Comparison of ENCODE assay signal across 8 cellular contexts in the genomic region with DNA sequence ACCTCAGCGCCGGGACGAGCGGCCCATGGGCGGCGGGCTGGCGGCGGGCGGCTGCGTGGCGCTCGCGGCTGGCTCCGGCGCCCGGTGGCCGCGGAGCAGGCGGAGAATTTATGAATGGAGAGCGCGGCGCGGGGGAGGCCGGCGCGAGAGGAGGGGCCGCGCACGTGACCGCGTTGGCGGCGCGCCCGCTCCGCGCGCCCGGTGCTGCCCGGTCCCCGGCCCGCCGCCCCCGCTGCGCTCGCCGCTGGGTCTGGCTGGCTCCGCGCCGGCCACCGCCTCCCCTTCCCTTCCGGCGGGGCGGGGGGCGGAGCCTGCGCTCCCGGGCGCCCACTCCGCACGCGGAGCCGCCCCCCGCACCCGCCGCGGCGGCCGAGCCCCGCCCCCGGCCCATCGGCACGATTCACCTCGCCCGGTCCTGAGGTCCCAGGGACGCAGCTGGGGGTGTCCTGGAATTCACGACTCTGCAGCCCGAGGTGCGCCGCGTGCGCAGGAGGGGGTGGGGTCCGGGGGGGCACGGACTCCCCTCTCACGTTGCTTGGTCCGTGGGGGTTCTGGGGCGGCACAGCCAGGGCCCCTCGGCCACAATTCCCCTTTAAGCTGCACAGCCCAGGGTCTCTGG. TPM values are rescaled to one million over a fixed set of nuclear protein-coding genes. Genes with fewer than 3 reads are reported as not detected.
DNase-seq lines count a peak whose midpoint lies in the region; ATAC-seq and TF ChIP-seq lines count a peak whose summit lies in the region.

A gene with protein sequence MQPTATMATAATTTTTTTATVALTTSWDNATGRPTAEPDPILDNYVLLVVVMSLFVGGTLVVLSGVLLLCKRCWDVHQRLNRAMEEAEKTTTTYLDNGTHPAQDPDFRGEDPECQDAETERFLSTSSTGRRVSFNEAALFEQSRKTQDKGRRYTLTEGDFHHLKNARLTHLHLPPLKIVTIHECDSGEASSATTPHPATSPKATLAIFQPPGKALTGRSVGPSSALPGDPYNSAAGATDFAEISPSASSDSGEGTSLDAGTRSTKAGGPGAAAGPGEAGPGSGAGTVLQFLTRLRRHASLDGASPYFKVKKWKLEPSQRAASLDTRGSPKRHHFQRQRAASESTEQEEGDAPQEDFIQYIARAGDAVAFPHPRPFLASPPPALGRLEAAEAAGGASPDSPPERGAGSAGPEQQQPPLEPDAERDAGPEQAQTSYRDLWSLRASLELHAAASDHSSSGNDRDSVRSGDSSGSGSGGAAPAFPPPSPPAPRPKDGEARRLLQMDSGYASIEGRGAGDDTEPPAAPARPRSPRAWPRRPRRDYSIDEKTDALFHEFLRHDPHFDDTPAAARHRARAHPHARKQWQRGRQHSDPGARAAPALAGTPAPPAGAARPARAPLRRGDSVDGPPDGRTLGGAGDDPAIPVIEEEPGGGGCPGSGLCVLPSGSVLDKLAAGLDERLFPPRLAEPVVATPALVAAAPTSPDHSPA (minus strand): TSS at position 252 of the 619 bp plus-strand sequence. CDS start 1,905 bp downstream, outside the sequence.

- TF ChIP-seq POLR2A in breast epithelium (IDR thresholded peaks at IDR 0.05), result no peak

- TF ChIP-seq CTCF in breast epithelium (IDR thresholded peaks at IDR 0.05) (no peak), left lung (IDR thresholded peaks at IDR 0.05) (no peak), tibial artery (IDR thresholded peaks at IDR 0.05) (no peak)

- H3K4me3 ChIP-seq in breast epithelium, result peak within 1 kb of the TSS; percentile 47 to 87 (median 64)
- H3K4me3 ChIP-seq in left lung, result peak within 1 kb of the TSS; percentile 40 to 46
- peak within 1 kb of the TSS; percentile 50 to 67 for H3K4me3 ChIP-seq in tibial artery

- H3K36me3 ChIP-seq in breast epithelium (no peaks in the 10 kb centered on the region), left lung (no peaks in the 10 kb centered on the region), tibial artery (no peaks in the 10 kb centered on the region)

- intact Hi-C loops in breast epithelium (cut with DNase I; ENCODE audit: low total_unique reads) (no loop called here), left lung (cut with DNase I) (no loop called here), tibial artery (cut with DNase I; ENCODE audit: low total_unique reads) (loop anchor here (5.0 kb wide), 1 partner anchor 254 kb away; the partner anchor contains the start of genes PCSK4 and REEP6)

- H3K27ac ChIP-seq in breast epithelium (peak within 1 kb of the TSS; percentile 93 to 97), left lung (no peak within 1 kb of the TSS), tibial artery (peak within 1 kb of the TSS; percentile 98 to 99)

- no peak for ATAC-seq in left lung

- DNase-seq in DMS53 (lab: John Stamatoyannopoulos, UW), result peak; percentile 60
- no peak for DNase-seq in DMS53 treated with DMSO at 0.1 percent for 48 hours (lab: John Stamatoyannopoulos, UW; ENCODE audit: unreplicated experiment)
- DNase-seq in NCI-H2196 treated with DMSO at 0.1 percent for 48 hours (lab: John Stamatoyannopoulos, UW; ENCODE audit: unreplicated experiment), result peak; percentile 21
- DNase-seq in breast epithelium (ENCODE audit: low spot score in 2 of 2), result no peak
- no peak for DNase-seq in left lung
- DNase-seq in tibial artery, result no peak
- DNase-seq in NCI-H446 treated with DMSO at 0.1 percent for 48 hours (lab: John Stamatoyannopoulos, UW), result no peak
- DNase-seq in HCEC 1CT, result no peak

- H3K4me1 ChIP-seq in breast epithelium, result peaks cover 13 to 20% of the 10 kb centered on the region in 2 donors
- peaks cover 25 to 63% of the 10 kb centered on the region in 2 donors for H3K4me1 ChIP-seq in left lung
- H3K4me1 ChIP-seq in tibial artery, result peaks cover 11 to 57% (median 47%) of the 10 kb centered on the region in 4 donors

- H3K9me3 ChIP-seq in breast epithelium, result no peaks in the 10 kb centered on the region
- no peaks in the 10 kb centered on the region for H3K9me3 ChIP-seq in left lung
- H3K9me3 ChIP-seq in tibial artery, result no peaks in the 10 kb centered on the region

- H3K27me3 ChIP-seq in breast epithelium (no peaks in the 10 kb centered on the region), left lung (peaks cover 0 to 59% of the 10 kb centered on the region in 2 donors), tibial artery (peaks cover 0 to 11% of the 10 kb centered on the region in 2 donors)

RNA-seq across cellular contexts. Expression of the gene that starts here (rescaled TPM):
- total RNA-seq in breast epithelium, result 1 to 10 TPM in 1 of 3 donors, under 1 TPM in 1, not detected in 1; 0.98 to 4.8 TPM
- total RNA-seq in left lung, result 1 to 10 TPM in 1 of 2 donors, under 1 TPM in 1; 0.55 to 1.5 TPM

Comparison
In these comparisons a context has a peak if more than half of its experiments do, and no peak if none do; other contexts are left out.
1. DNase-seq: peak in DMS53 (single experiment) and NCI-H2196 treated with DMSO at 0.1 percent for 48 hours (single experiment); none in DMS53 treated with DMSO at 0.1 percent for 48 hours (single experiment), breast epithelium (0 of 2), left lung (0 of 2), tibial artery (0 of 2), NCI-H446 treated with DMSO at 0.1 percent for 48 hours (single experiment) and HCEC 1CT (single experiment).
2. H3K27ac ChIP-seq: peak in breast epithelium (2 of 2) and tibial artery (2 of 2); none in left lung (0 of 2).
3. Peak in every context shown above with its lines, with median percentiles within 50 percentile points of each other: H3K4me3 ChIP-seq.